Comparison of ENCODE assay signal across 20 cellular contexts in the genomic region with DNA sequence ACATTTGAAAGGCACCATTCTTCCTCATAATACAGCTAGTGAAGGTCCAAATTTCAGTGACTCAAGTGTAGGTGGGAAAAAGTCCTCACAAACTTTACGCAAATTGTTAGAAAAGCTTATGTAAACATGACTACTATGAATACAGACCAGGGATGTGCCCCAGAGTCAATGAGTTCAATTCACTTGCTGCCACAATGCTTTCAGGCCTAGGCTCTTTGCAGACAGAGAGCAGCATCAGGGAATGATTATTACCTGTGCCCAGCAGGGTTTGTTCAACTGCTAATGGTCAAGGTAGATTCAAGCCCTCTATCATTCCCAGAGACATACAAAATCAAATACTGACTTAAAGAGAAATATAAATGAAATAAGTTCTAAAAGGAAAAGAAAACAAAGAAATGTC.
"Had no signal": no experiment of that assay in that cellular context is flagged by ENCODE, and none has a peak within 500 bp of the region (broad histone marks: within the 10 kb centered on the region; RNA-seq: fewer than 3 reads in every experiment).

No MANE protein-coding gene starts in this region.

- DNase-seq: KBM-7, MV-4-11, NCI-H1048, NCI-H1105, NCI-H1417, NCI-H1436 treated with DMSO at 0.1 percent for 48 hours, NCI-H1694, NCI-H187 treated with DMSO at 0.1 percent for 48 hours, NCI-H2029 treated with DMSO at 0.1 percent for 48 hours, NCI-H2171, NCI-H226, NCI-H446, NCI-H510A, NCI-H524 treated with DMSO at 0.1 percent for 48 hours, NCI-H69, NCI-H774, Right ventricle myocardium superior, RPMI8226, SIG-M5, SW 1271 had no signal
